Comparison of ENCODE assay signal across 21 cellular contexts in genomic region chr2:239409976-239410375, GRCh38.
"Had no signal": no experiment of that assay in that cellular context is flagged by ENCODE, and none has a peak within 500 bp of the region (broad histone marks: within the 10 kb centered on the region; RNA-seq: fewer than 3 reads in every experiment).

No MANE protein-coding gene starts in this region.

- H3K27ac Mint-ChIP-seq: dendritic cell treated with granulocyte-macrophage colony-stimulating factor and Interleukin-4, amounts not matched to agents 40 ng/mL and 50 ng/mL, for 4 days; effector memory CD8-positive, alpha-beta T cell; immature natural killer cell; mesothelial cell of epicardium had no signal

- H3K4me2 ChIP-seq: hepatocyte had no signal

- H3K36me3 ChIP-seq: esophagus muscularis mucosa, gastroesophageal sphincter, heart left ventricle, lower lobe of right lung had no signal

- ATAC-seq: effector memory CD8-positive, alpha-beta T cell; foreskin keratinocyte; gastroesophageal sphincter; heart left ventricle; left colon; left lobe of liver; left ventricle myocardium superior; lower lobe of right lung; mucosa of descending colon had no signal

- H3K27ac ChIP-seq: coronary artery, esophagus muscularis mucosa, foreskin keratinocyte, gastroesophageal sphincter, heart left ventricle, hepatocyte, lower lobe of right lung had no signal

- H3K4me1 ChIP-seq: esophagus muscularis mucosa, foreskin keratinocyte, gastroesophageal sphincter, heart left ventricle, lower lobe of right lung had no signal

- DNase-seq: effector CD8-positive, alpha-beta T cell; effector memory CD8-positive, alpha-beta T cell; foreskin keratinocyte; heart left ventricle; hypothalamus; immature natural killer cell; islet precursor cell; kidney; kidney glomerular epithelial cell; left colon; left ventricle myocardium superior; lower lobe of right lung; mesenchymal stem cell; mucosa of descending colon had no signal

- H3K9me3 ChIP-seq: mucosa of descending colon had no signal

- H3K4me3 ChIP-seq: coronary artery, esophagus muscularis mucosa, gastroesophageal sphincter, heart left ventricle, hepatocyte, lower lobe of right lung, mucosa of descending colon had no signal

- H3K4me3 Mint-ChIP-seq: dendritic cell treated with granulocyte-macrophage colony-stimulating factor and Interleukin-4, amounts not matched to agents 40 ng/mL and 50 ng/mL, for 4 days; effector memory CD8-positive, alpha-beta T cell; immature natural killer cell; mesothelial cell of epicardium had no signal

- H2AFZ ChIP-seq: hepatocyte had no signal

- H3K27me3 ChIP-seq: esophagus muscularis mucosa, foreskin keratinocyte, gastroesophageal sphincter, heart left ventricle, hepatocyte had no signal

- H3K36me3 Mint-ChIP-seq: mesothelial cell of epicardium had no signal
